In genomic region chr14:55433880-55434804, GRCh38 we compare ENCODE assay signal across 2 cellular contexts.
A peak's percentile ranks its signal among the peaks of the same experiment; 100 is the strongest.
TF ChIP-seq lines count a peak whose summit lies in the region.

No MANE protein-coding gene starts in this region.

TF ChIP-seq in HepG2, 621 proteins besides CTCF, POLR2A, EP300 and RAD21:
- TF ChIP-seq MAFK (conservative IDR thresholded peaks at IDR 0.05 in 1 of 2, IDR thresholded peaks at IDR 0.05 in 1 of 2; ENCODE audit: low read length in 2 of 2), result peak; percentile 47 to 59; a peak in 2 of 4 replicates
- no peak for TF ChIP-seq IRF2 (CRISPR knock-in tag; IDR thresholded peaks at IDR 0.05)
- no peak for TF ChIP-seq RERE (CRISPR knock-in tag; IDR thresholded peaks at IDR 0.05; ENCODE audit: low read depth)
- TF ChIP-seq KLF12 (CRISPR knock-in tag; IDR thresholded peaks at IDR 0.05; ENCODE audit: borderline replicate concordance), result no peak
- TF ChIP-seq TRIM24 (CRISPR knock-in tag; IDR thresholded peaks at IDR 0.05), result no peak
TF ChIP-seq in HepG2: peak in this region for 1.

TF ChIP-seq in K562, 482 proteins besides CTCF, POLR2A, EP300 and RAD21:
- no peak for TF ChIP-seq MED1 (CRISPR knock-in tag; IDR thresholded peaks at IDR 0.05; ENCODE audit: borderline replicate concordance)
- peak; percentile 25; the same call in 1 of the 2 replicates for TF ChIP-seq ZNF316 (IDR thresholded peaks at IDR 0.05)
- peak; percentile 12; the same call in 1 of the 2 replicates for TF ChIP-seq C11orf30 (IDR thresholded peaks at IDR 0.05; ENCODE audit: low read depth)
